9 cellular contexts compared by ENCODE assay signal in genomic region chr3:108477511-108478147, GRCh38. TPM values are rescaled to one million over a fixed set of nuclear protein-coding genes. Genes with fewer than 3 reads are reported as not detected.
DNase-seq lines count a peak whose midpoint lies in the region; ATAC-seq and TF ChIP-seq lines count a peak whose summit lies in the region.
"Had no signal": no experiment of that assay in that cellular context is flagged by ENCODE, and none has a peak within 500 bp of the region (broad histone marks: within the 10 kb centered on the region; RNA-seq: fewer than 3 reads in every experiment).

No MANE protein-coding gene starts in this region.

- ATAC-seq in HCT116 (peak; percentile 73), T-cell (replicated peaks in 1 of 4) (peak; percentile 60 to 72 (median 68)), GM18519 (IDR thresholded peaks at IDR 0.05; ENCODE audit: low FRiP score, unreplicated experiment) (no peak)

- no peaks in the 10 kb centered on the region for H3K36me3 ChIP-seq in DOHH2 (ENCODE audit: control insufficient read depth, low read length)
- H3K36me3 ChIP-seq in HCT116 (ENCODE audit: control insufficient read depth in 1 of 2, insufficient read depth in 2 of 2, low read length in 2 of 2): no peaks in the 10 kb centered on the region
- no peaks in the 10 kb centered on the region for H3K36me3 ChIP-seq in adipocyte (ENCODE audit: control insufficient read depth, insufficient read depth, low read length, severe bottlenecking)
- H3K36me3 ChIP-seq in hepatocyte (replicated peaks; ENCODE audit: insufficient read depth, low read depth): no peaks in the 10 kb centered on the region

- TF ChIP-seq CTCF in DOHH2 (IDR thresholded peaks at IDR 0.05; ENCODE audit: low read depth, low read length, poor library complexity, severe bottlenecking) (peak; percentile 80), HCT116 (IDR thresholded peaks at IDR 0.05 in 2 of 3, conservative IDR thresholded peaks at IDR 0.05 in 1 of 3; ENCODE audit: borderline replicate concordance in 1 of 3, insufficient read depth in 1 of 3, low read depth in 2 of 3, low read length in 2 of 3) (peak; percentile 65 to 75 (median 71); a peak in 5 of 6 replicates), hepatocyte (IDR thresholded peaks at IDR 0.05; ENCODE audit: poor library complexity) (peak; percentile 87)

- H3K4me1 Mint-ChIP-seq in T-cell: peaks cover 0 to 3% (median 3%) of the 10 kb centered on the region in 3 donors

- DNase-seq in HCT116 (ENCODE audit: low read depth, low spot score): peak; percentile 72
- DNase-seq in NCI-H146 treated with DMSO at 0.1 percent for 48 hours (lab: John Stamatoyannopoulos, UW; ENCODE audit: unreplicated experiment): peak; percentile 87
- peak in 33 of 34 experiments; percentile 7 to 61 (median 43) for DNase-seq in T-cell
- DNase-seq in adipocyte (ENCODE audit: low read depth): peak; percentile 87
- DNase-seq in hepatocyte (ENCODE audit: low spot score): peak; percentile 74
- DNase-seq in stimulated activated CD4-positive, alpha-beta T cell treated with anti-CD3 and anti-CD28 coated beads, Interleukin-12 subunit alpha, Interleukin-12 subunit beta, amount 100 ng/mL, for 24 hours (ENCODE audit: low read depth in 2 of 2): peak; percentile 46 to 49

- no peak for TF ChIP-seq POLR2A in HCT116 (IDR thresholded peaks at IDR 0.05; ENCODE audit: borderline replicate concordance, extremely low read depth, insufficient read depth, insufficient read length)

- peaks cover 2 to 3% of the 10 kb centered on the region in 2 donors for H3K27me3 Mint-ChIP-seq in T-cell
- H3K27me3 Mint-ChIP-seq: activated naive CD8-positive, alpha-beta T cell had no signal

- H3K9me2 ChIP-seq in DOHH2 (replicated peaks; ENCODE audit: control insufficient read depth, low read length) (no peaks in the 10 kb centered on the region), HCT116 (ENCODE audit: insufficient read depth) (no peaks in the 10 kb centered on the region), hepatocyte (replicated peaks; ENCODE audit: insufficient read depth) (no peaks in the 10 kb centered on the region)

- no peaks in the 10 kb centered on the region for H3K9me3 ChIP-seq in DOHH2 (ENCODE audit: control insufficient read depth, insufficient read depth, low read length)
- H3K9me3 ChIP-seq in HCT116 (ENCODE audit: control insufficient read depth in 1 of 2, insufficient read depth in 1 of 2, low read depth in 1 of 2, low read length in 2 of 2): no peaks in the 10 kb centered on the region
- no peaks in the 10 kb centered on the region for H3K9me3 ChIP-seq in adipocyte (ENCODE audit: control insufficient read depth, low read length)
- H3K9me3 ChIP-seq in hepatocyte (ENCODE audit: low read depth): no peaks in the 10 kb centered on the region

- no peaks in the 10 kb centered on the region for H4K20me1 ChIP-seq in DOHH2 (ENCODE audit: control insufficient read depth, insufficient read depth, low read depth, low read length)
- H4K20me1 ChIP-seq in HCT116 (ENCODE audit: insufficient read depth): no peaks in the 10 kb centered on the region
- no peaks in the 10 kb centered on the region for H4K20me1 ChIP-seq in hepatocyte (ENCODE audit: insufficient read depth, poor library complexity, severe bottlenecking)

- peaks cover 5% of the 10 kb centered on the region; the same call in 1 of the 2 replicates for H3K27me3 ChIP-seq in DOHH2 (ENCODE audit: control insufficient read depth, low read length)
- no peaks in the 10 kb centered on the region for H3K27me3 ChIP-seq in HCT116 (ENCODE audit: insufficient read depth, low read length)
- H3K27me3 ChIP-seq in adipocyte (replicated peaks; ENCODE audit: control insufficient read depth, insufficient read depth, low read length): no peaks in the 10 kb centered on the region
- H3K27me3 ChIP-seq in hepatocyte: no peaks in the 10 kb centered on the region

- RAD21 ChIA-PET in HCT116 (lab: Charles Lee; ENCODE audit: low non-redundant PET in 1 of 2, low total read pairs in 2 of 2, uncharacterized antibody in 2 of 2, unreplicated experiment in 2 of 2): interaction anchor here (0.6 to 1.1 kb wide), 2 partner anchors 345 to 539 kb away, joined by 3 to 5 read pairs; no protein-coding TSS in a partner anchor

- H3K9ac ChIP-seq in HCT116 (ENCODE audit: low read length): no peak overlapping the region
- no peak overlapping the region for H3K9ac ChIP-seq in adipocyte (ENCODE audit: low read length)

- WGBS in hepatocyte (ENCODE audit: low lambda C conversion rate, missing lambda C conversion rate): 23% methylated on average over 4 of the region's 4 CpGs

- BruUV-seq in HCT116 (replicated peaks; lab: Mats Ljungman, UMichigan): no TSS peak

- H3K27ac Mint-ChIP-seq in T-cell: no peak overlapping the region
- H3K27ac Mint-ChIP-seq: activated naive CD8-positive, alpha-beta T cell had no signal

- H3K27ac ChIP-seq in DOHH2 (ENCODE audit: low read depth, low read length) (no peak overlapping the region), HCT116 (ENCODE audit: low read depth, low read length) (no peak overlapping the region), hepatocyte (no peak overlapping the region)

- H2AFZ ChIP-seq in HCT116 (ENCODE audit: low read depth, low read length, poor library complexity, severe bottlenecking) (peak overlapping the region; percentile 51), hepatocyte (no peak overlapping the region)

- no peaks in the 10 kb centered on the region for H3F3A ChIP-seq in DOHH2 (ENCODE audit: control insufficient read depth, insufficient read depth)

- H3K79me2 ChIP-seq in DOHH2 (ENCODE audit: control insufficient read depth, low read length) (no peaks in the 10 kb centered on the region), HCT116 (ENCODE audit: insufficient read depth, low read length) (no peaks in the 10 kb centered on the region), hepatocyte (no peaks in the 10 kb centered on the region)

- H3K36me3 Mint-ChIP-seq in T-cell: no peaks in the 10 kb centered on the region
- H3K36me3 Mint-ChIP-seq: activated naive CD8-positive, alpha-beta T cell had no signal

- no peak overlapping the region for H3K4me3 ChIP-seq in DOHH2 (ENCODE audit: low read length)
- H3K4me3 ChIP-seq in HCT116 (replicated peaks in 1 of 2; ENCODE audit: low read depth in 1 of 2, low read length in 2 of 2): no peak overlapping the region
- H3K4me3 ChIP-seq in adipocyte (ENCODE audit: low read length): peak overlapping the region; percentile 18
- H3K4me3 ChIP-seq in hepatocyte: no peak overlapping the region

- POLR2A ChIA-PET in HCT116 (lab: Charles Lee) (interaction anchor here (1.0 kb wide), 1 partner anchor 818 kb away, joined by 3 read pairs; no protein-coding TSS in a partner anchor), T-cell (lab: Charles Lee) (interaction anchor here (0.6 kb wide), 3 partner anchors 82 to 779 kb away, joined by 3 to 7 read pairs (median 3); no protein-coding TSS in a partner anchor)

- intact Hi-C loops in HCT116 (cut with micrococcal nuclease): loop anchor here (1.0 to 10.0 kb wide), 2 partner anchors 324 to 623 kb away; no protein-coding TSS in a partner anchor

- CTCF ChIA-PET in HCT116 (lab: Charles Lee): interaction anchor here (0.6 to 2.9 kb wide), 16 partner anchors 8 to 1242 kb away, joined by 3 to 28 read pairs (median 5); no protein-coding TSS in a partner anchor
- CTCF ChIA-PET in T-cell (lab: Charles Lee): interaction anchor here (0.5 to 3.3 kb wide), 41 partner anchors 9 to 1642 kb away, joined by 3 to 21 read pairs (median 4); partner anchors contain the start of gene CIP2A (in 1 of the 2)

- TF ChIP-seq RAD21 in HCT116 (IDR thresholded peaks at IDR 0.05; ENCODE audit: low read depth): peak; percentile 80

- H3K4me2 ChIP-seq in DOHH2 (ENCODE audit: low read length) (no peak overlapping the region), HCT116 (ENCODE audit: low read length) (no peak overlapping the region), hepatocyte (no peak overlapping the region)

- no peak overlapping the region for H3K4me3 Mint-ChIP-seq in T-cell
- H3K4me3 Mint-ChIP-seq: activated naive CD8-positive, alpha-beta T cell had no signal

- no peaks in the 10 kb centered on the region for H3K4me1 ChIP-seq in DOHH2 (ENCODE audit: control insufficient read depth, low read length)
- peaks cover 15 to 36% of the 10 kb centered on the region in 2 experiments for H3K4me1 ChIP-seq in HCT116 (ENCODE audit: control insufficient read depth in 1 of 2, insufficient read depth in 2 of 2, low read length in 2 of 2)
- H3K4me1 ChIP-seq in adipocyte (ENCODE audit: control insufficient read depth, insufficient read depth, low read length): no peaks in the 10 kb centered on the region
- H3K4me1 ChIP-seq in hepatocyte (ENCODE audit: insufficient read depth): no peaks in the 10 kb centered on the region

- no peaks in the 10 kb centered on the region for H3K9me3 Mint-ChIP-seq in T-cell

TF ChIP-seq in HCT116, 20 proteins besides CTCF, POLR2A, EP300 and RAD21 (continues in another document):
- TF ChIP-seq CBX3 (IDR thresholded peaks at IDR 0.05; ENCODE audit: low read depth): peak; percentile 63
- no peak for TF ChIP-seq ZBTB33 (IDR thresholded peaks at IDR 0.05; ENCODE audit: extremely low read depth, insufficient replicate concordance, low read length)
- TF ChIP-seq YY1 (IDR thresholded peaks at IDR 0.05; ENCODE audit: extremely low read depth, insufficient replicate concordance, low read depth, low read length): no peak
- peak; percentile 12; the same call in 1 of the 2 replicates for TF ChIP-seq SP1 (IDR thresholded peaks at IDR 0.05; ENCODE audit: low read depth)
- no peak for TF ChIP-seq JUND (IDR thresholded peaks at IDR 0.05)
- TF ChIP-seq POLR2AphosphoS5 (IDR thresholded peaks at IDR 0.05; ENCODE audit: low read depth, low read length): no peak
- 0 out of 2 replicates have a peak, but pooled peaks have one; percentile 14 for TF ChIP-seq FOSL1 (IDR thresholded peaks at IDR 0.05; ENCODE audit: low read depth)
- TF ChIP-seq EZH2 (IDR thresholded peaks at IDR 0.05): no peak
- no peak for TF ChIP-seq CEBPB (IDR thresholded peaks at IDR 0.05; ENCODE audit: low read depth)

RNA-seq across cellular contexts. Expression of gene MYH15, which starts 32.8 kb away (rescaled TPM):
- total RNA-seq in HCT116 (2021; ENCODE audit: unreplicated experiment): 11.2 TPM
- 8.5 and 11.4 TPM in 2 replicates for polyA plus RNA-seq in HCT116 (2012)
- under 1 TPM in 4 of 5 donors, not detected in 1; 0.07 to 0.18 (median 0.11) TPM for total RNA-seq in T-cell
- total RNA-seq in hepatocyte: 1.5 and 1.6 TPM in 2 replicates
- polyA plus RNA-seq in hepatocyte: 1.5 and 2.4 TPM in 2 replicates
